ENCODE assay signal across 18 cellular contexts in genomic region chr5:6183391-6184390, GRCh38.
DNase-seq lines count a peak whose midpoint lies in the region; ATAC-seq, FAIRE-seq and TF ChIP-seq lines count a peak whose summit lies in the region.
"Had no signal": no experiment of that assay in that cellular context is flagged by ENCODE, and none has a peak within 500 bp of the region (broad histone marks: within the 10 kb centered on the region; RNA-seq: fewer than 3 reads in every experiment).

No MANE protein-coding gene starts in this region.

- no peaks in the 10 kb centered on the region for H3K4me1 Mint-ChIP-seq in activated T-helper 2 cell treated with anti-CD3 and anti-CD28 coated beads, Interferon-gamma antibody, Interleukin-2, Interleukin-4, amounts not matched to agents 10 μg/mL and 5 μg/mL and 100 μg/mL, durations not matched to agents 14 hours and 24 hours and 36 hours (ENCODE audit: low read depth)
- H3K4me1 Mint-ChIP-seq: CD8-positive, alpha-beta memory T cell had no signal

- no peaks in the 10 kb centered on the region for H3K36me3 Mint-ChIP-seq in activated T-helper 2 cell treated with anti-CD3 and anti-CD28 coated beads, Interferon-gamma antibody, Interleukin-2, Interleukin-4, amounts not matched to agents 10 μg/mL and 5 μg/mL and 100 μg/mL, durations not matched to agents 14 hours and 24 hours and 36 hours (ENCODE audit: low read depth)
- H3K36me3 Mint-ChIP-seq: CD8-positive, alpha-beta memory T cell had no signal

- no peak overlapping the region for H3K4me3 ChIP-seq in K562
- no peak overlapping the region for H3K4me3 ChIP-seq in vagina
- H3K4me3 ChIP-seq: BLaER1, HAP-1 had no signal

- no peak for TF ChIP-seq EP300 in K562 (IDR thresholded peaks at IDR 0.05; ENCODE audit: low read length)

- H3K9ac ChIP-seq in K562 (ENCODE audit: insufficient read depth in 1 of 2, low read depth in 2 of 2, low read length in 2 of 2) = no peak overlapping the region
- H3K9ac ChIP-seq: BLaER1 had no signal

- no peak overlapping the region for H3K4me3 Mint-ChIP-seq in activated T-helper 2 cell treated with anti-CD3 and anti-CD28 coated beads, Interferon-gamma antibody, Interleukin-2, Interleukin-4, amounts not matched to agents 10 μg/mL and 5 μg/mL and 100 μg/mL, durations not matched to agents 14 hours and 24 hours and 36 hours (ENCODE audit: low read depth)
- H3K4me3 Mint-ChIP-seq: CD8-positive, alpha-beta memory T cell had no signal

- H3K9me3 Mint-ChIP-seq in activated T-helper 2 cell treated with anti-CD3 and anti-CD28 coated beads, Interferon-gamma antibody, Interleukin-2, Interleukin-4, amounts not matched to agents 10 μg/mL and 5 μg/mL and 100 μg/mL, durations not matched to agents 14 hours and 24 hours and 36 hours = no peaks in the 10 kb centered on the region

- no peak overlapping the region for H3K4me2 ChIP-seq in K562 (ENCODE audit: insufficient read depth, low read length)
- H3K4me2 ChIP-seq: BLaER1 had no signal

- 0 out of 2 replicates have a peak, but pooled peaks cover 4% of the 10 kb centered on the region for H4K20me1 ChIP-seq in K562 (replicated peaks; ENCODE audit: control insufficient read depth, insufficient read depth, low read length)
- H4K20me1 ChIP-seq: BLaER1 had no signal

- WGBS in K562 (ENCODE audit: insufficient coverage, low coverage, missing lambda C conversion rate) = 0% methylated on average over 17 of the region's 17 CpGs

- no TSS peak for BruUV-seq in K562 (replicated peaks; lab: Mats Ljungman, UMichigan)

- no peaks in the 10 kb centered on the region for H3K27me3 Mint-ChIP-seq in activated T-helper 2 cell treated with anti-CD3 and anti-CD28 coated beads, Interferon-gamma antibody, Interleukin-2, Interleukin-4, amounts not matched to agents 10 μg/mL and 5 μg/mL and 100 μg/mL, durations not matched to agents 14 hours and 24 hours and 36 hours (ENCODE audit: low read depth)

- TF ChIP-seq POLR2A in K562 (conservative IDR thresholded peaks at IDR 0.05) = no peak
- no peak for TF ChIP-seq POLR2A in vagina (IDR thresholded peaks at IDR 0.05)

- DNase-seq in H4 (ENCODE audit: low spot score) (peak; percentile 21), RCC 7860 (ENCODE audit: low spot score) (peak; percentile 54), K562 (ENCODE audit: extremely low read depth in 1 of 4, low spot score in 3 of 4) (no peak), vagina (ENCODE audit: extremely low spot score in 2 of 2) (peak; percentile 58 to 91), EL (no peak)
- DNase-seq in activated T-helper 2 cell treated with anti-CD3 and anti-CD28 coated beads, Interferon-gamma antibody, Interleukin-2, Interleukin-4, amounts not matched to agents 10 μg/mL and 5 μg/mL and 100 μg/mL, durations not matched to agents 14 hours and 24 hours and 36 hours (ENCODE audit: low spot score) = no peak
- DNase-seq: 8988T; AML-193; Caco-2; CD8-positive, alpha-beta memory T cell; DND-41; GOT3 had no signal

- no peak for TF ChIP-seq RAD21 in K562 (CRISPR knock-in tag; conservative IDR thresholded peaks at IDR 0.05 in 1 of 2, IDR thresholded peaks at IDR 0.05 in 1 of 2)

- no peak for FAIRE-seq in RCC 7860 (lab: Jason Lieb, UNC)
- FAIRE-seq in K562 (lab: Jason Lieb, UNC) = no peak
- FAIRE-seq: GM18507, HepG2, HTR-8/SVneo had no signal

- ATAC-seq in K562 = no peak
- no peak for ATAC-seq in GM19467 (IDR thresholded peaks at IDR 0.05; ENCODE audit: unreplicated experiment)
- ATAC-seq: HepG2 had no signal

- no peaks in the 10 kb centered on the region for H3K4me1 ChIP-seq in K562 (replicated peaks in 1 of 2; ENCODE audit: control insufficient read depth in 2 of 2, insufficient read depth in 2 of 2, low read length in 2 of 2)
- no peaks in the 10 kb centered on the region for H3K4me1 ChIP-seq in vagina
- H3K4me1 ChIP-seq: Caco-2, HAP-1 had no signal

- TF ChIP-seq CTCF in K562 (IDR thresholded peaks at IDR 0.05 in 2 of 3, conservative IDR thresholded peaks at IDR 0.05 in 1 of 3; ENCODE audit: insufficient read depth in 2 of 3, low read depth in 1 of 3, low read length in 3 of 3) = no peak
- TF ChIP-seq CTCF in vagina (IDR thresholded peaks at IDR 0.05) = no peak

- H3K36me3 ChIP-seq in K562 (ENCODE audit: control insufficient read depth, insufficient read depth, low read length) = no peaks in the 10 kb centered on the region
- no peaks in the 10 kb centered on the region for H3K36me3 ChIP-seq in vagina
- H3K36me3 ChIP-seq: BLaER1, HAP-1 had no signal

- H3K9me3 ChIP-seq in K562 (replicated peaks; ENCODE audit: control insufficient read depth, insufficient read depth, low read depth, low read length) = no peaks in the 10 kb centered on the region
- H3K9me3 ChIP-seq in vagina = no peaks in the 10 kb centered on the region
- H3K9me3 ChIP-seq: BLaER1, Caco-2, HAP-1 had no signal

- no peak overlapping the region for H3K27ac Mint-ChIP-seq in activated T-helper 2 cell treated with anti-CD3 and anti-CD28 coated beads, Interferon-gamma antibody, Interleukin-2, Interleukin-4, amounts not matched to agents 10 μg/mL and 5 μg/mL and 100 μg/mL, durations not matched to agents 14 hours and 24 hours and 36 hours
- H3K27ac Mint-ChIP-seq: CD8-positive, alpha-beta memory T cell had no signal

- H3K27me3 ChIP-seq in K562 (ENCODE audit: control insufficient read depth in 2 of 2, insufficient read depth in 2 of 2, low read length in 2 of 2) (peaks cover 8 to 31% of the 10 kb centered on the region in 2 experiments; a peak in 4 of 5 replicates), vagina (no peaks in the 10 kb centered on the region)
- H3K27me3 ChIP-seq: BLaER1 had no signal

- H3K79me2 ChIP-seq in K562 (ENCODE audit: control insufficient read depth, insufficient read depth, low read length) = no peaks in the 10 kb centered on the region

- CTCF ChIA-PET in K562 (lab: Yijun Ruan, JAX; ENCODE audit: low intra/inter-chr PET ratio) = no interaction called here

- POLR2A ChIA-PET in K562 (lab: Yijun Ruan, JAX) = interaction anchor here (0.6 kb wide), 1 partner anchor 1503 kb away, joined by 3 read pairs; no protein-coding TSS in a partner anchor

- H2AFZ ChIP-seq in K562 (ENCODE audit: low read depth, low read length) = no peak overlapping the region

- H3K9me1 ChIP-seq in K562 (ENCODE audit: control insufficient read depth, insufficient read depth, low read length) = no peaks in the 10 kb centered on the region

- H3K27ac ChIP-seq in K562 (ENCODE audit: extremely low read depth, low read depth, low read length) = no peak overlapping the region
- no peak overlapping the region for H3K27ac ChIP-seq in vagina
- H3K27ac ChIP-seq: BLaER1 had no signal

- in situ Hi-C loops in K562 (cut with MboI) = no loop called here

- intact Hi-C loops in K562 (cut with micrococcal nuclease) = no loop called here
- intact Hi-C loops in vagina (cut with DNase I) = no loop called here
- intact Hi-C loops in activated T-helper 2 cell treated with anti-CD3 and anti-CD28 coated beads, Interferon-gamma antibody, Interleukin-2, Interleukin-4, amounts not matched to agents 10 μg/mL and 5 μg/mL and 100 μg/mL, durations not matched to agents 14 hours and 24 hours and 36 hours (cut with micrococcal nuclease) = no loop called here

TF ChIP-seq in K562, 482 proteins besides CTCF, POLR2A, EP300 and RAD21:
- TF ChIP-seq, protein P1, sequence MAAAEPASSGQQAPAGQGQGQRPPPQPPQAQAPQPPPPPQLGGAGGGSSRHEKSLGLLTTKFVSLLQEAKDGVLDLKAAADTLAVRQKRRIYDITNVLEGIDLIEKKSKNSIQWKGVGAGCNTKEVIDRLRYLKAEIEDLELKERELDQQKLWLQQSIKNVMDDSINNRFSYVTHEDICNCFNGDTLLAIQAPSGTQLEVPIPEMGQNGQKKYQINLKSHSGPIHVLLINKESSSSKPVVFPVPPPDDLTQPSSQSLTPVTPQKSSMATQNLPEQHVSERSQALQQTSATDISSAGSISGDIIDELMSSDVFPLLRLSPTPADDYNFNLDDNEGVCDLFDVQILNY (CRISPR knock-in tag; IDR thresholded peaks at IDR 0.05) = no peak
- TF ChIP-seq, protein P2, sequence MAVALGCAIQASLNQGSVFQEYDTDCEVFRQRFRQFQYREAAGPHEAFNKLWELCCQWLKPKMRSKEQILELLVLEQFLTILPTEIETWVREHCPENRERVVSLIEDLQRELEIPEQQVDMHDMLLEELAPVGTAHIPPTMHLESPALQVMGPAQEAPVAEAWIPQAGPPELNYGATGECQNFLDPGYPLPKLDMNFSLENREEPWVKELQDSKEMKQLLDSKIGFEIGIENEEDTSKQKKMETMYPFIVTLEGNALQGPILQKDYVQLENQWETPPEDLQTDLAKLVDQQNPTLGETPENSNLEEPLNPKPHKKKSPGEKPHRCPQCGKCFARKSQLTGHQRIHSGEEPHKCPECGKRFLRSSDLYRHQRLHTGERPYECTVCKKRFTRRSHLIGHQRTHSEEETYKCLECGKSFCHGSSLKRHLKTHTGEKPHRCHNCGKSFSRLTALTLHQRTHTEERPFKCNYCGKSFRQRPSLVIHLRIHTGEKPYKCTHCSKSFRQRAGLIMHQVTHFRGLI (CRISPR knock-in tag; IDR thresholded peaks at IDR 0.05) = no peak
- 0 out of 2 replicates have a peak, but pooled peaks have one; percentile 32 for TF ChIP-seq CREM (IDR thresholded peaks at IDR 0.05; ENCODE audit: low read depth)
TF ChIP-seq in K562: peak in this region for 1.

Comparison
In these comparisons a context has a peak if more than half of its experiments do, and no peak if none do; other contexts are left out.
1. DNase-seq: peak in H4 (single experiment), RCC 7860 (single experiment) and vagina (2 of 2); none in K562 (0 of 4), activated T-helper 2 cell treated with anti-CD3 and anti-CD28 coated beads, Interferon-gamma antibody, Interleukin-2, Interleukin-4, amounts not matched to agents 10 μg/mL and 5 μg/mL and 100 μg/mL, durations not matched to agents 14 hours and 24 hours and 36 hours (single experiment) and EL (single experiment).